In the genomic region with DNA sequence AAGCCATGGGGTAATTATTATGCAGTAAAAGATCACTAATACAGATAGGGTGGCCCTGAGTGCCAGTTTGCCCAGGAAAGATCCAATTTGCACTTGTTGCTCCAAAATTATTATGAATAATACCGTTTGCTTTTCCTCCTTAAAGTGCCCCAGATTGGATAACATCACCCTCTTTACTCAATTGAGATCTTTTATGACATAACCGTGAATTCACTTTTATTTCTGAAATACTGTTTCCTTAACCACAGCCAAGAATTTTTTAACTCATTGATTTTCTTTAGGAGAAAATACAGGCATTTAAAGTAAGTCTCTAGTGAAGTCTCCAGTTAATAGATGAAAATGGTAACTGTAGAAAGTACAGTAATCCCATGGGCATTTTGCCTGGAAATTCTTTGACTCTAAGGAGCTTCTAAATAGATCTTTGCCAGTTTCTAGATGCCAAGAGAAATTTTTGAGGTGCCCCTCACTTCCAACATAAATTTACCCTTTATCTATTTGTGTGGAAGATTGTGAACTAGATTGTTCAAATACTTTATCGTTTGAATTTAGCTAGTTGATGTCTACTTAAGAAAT, we compare ENCODE assay signal across 20 cellular contexts.
"Had no signal": no experiment of that assay in that cellular context is flagged by ENCODE, and none has a peak within 500 bp of the region (broad histone marks: within the 10 kb centered on the region; RNA-seq: fewer than 3 reads in every experiment).

No MANE protein-coding gene starts in this region.

- H3K9me3 Mint-ChIP-seq: activated CD4-positive, alpha-beta T cell treated with anti-CD3 and anti-CD28 coated beads, Interleukin-2, amount 10 ng/mL, durations not matched to agents 24 days and 14 days; activated naive CD4-positive, alpha-beta T cell treated with anti-CD3 and anti-CD28 coated beads, Interleukin-2, amount 50 U/mL, for 24 hours; neural progenitor cell had no signal

- H3K4me3 Mint-ChIP-seq: activated CD4-positive, alpha-beta T cell treated with anti-CD3 and anti-CD28 coated beads, Interleukin-2, amount 10 ng/mL, durations not matched to agents 24 days and 14 days; activated naive CD4-positive, alpha-beta T cell treated with anti-CD3 and anti-CD28 coated beads, Interleukin-2, amount 50 U/mL, for 24 hours; neural progenitor cell; stimulated activated naive CD8-positive, alpha-beta T cell treated with anti-CD3 and anti-CD28 coated beads, Interleukin-15, amount 100 ng/mL, for 72 hours; T-helper 17 cell; WTC11 had no signal

- H3K27ac ChIP-seq: colonic mucosa, gastroesophageal sphincter, left lung, neural progenitor cell, ovary, thoracic aorta had no signal

- H3K27ac Mint-ChIP-seq: activated CD4-positive, alpha-beta T cell treated with anti-CD3 and anti-CD28 coated beads, Interleukin-2, amount 10 ng/mL, durations not matched to agents 24 days and 14 days; activated naive CD4-positive, alpha-beta T cell treated with anti-CD3 and anti-CD28 coated beads, Interleukin-2, amount 50 U/mL, for 24 hours; neural progenitor cell; WTC11 had no signal

- H3K9ac ChIP-seq: neural progenitor cell had no signal

- FAIRE-seq: bronchial epithelial cell, keratinocyte, urothelium cell line had no signal

- H3K27me3 ChIP-seq: colonic mucosa, gastroesophageal sphincter, left lung, neural progenitor cell, ovary had no signal

- ATAC-seq: gastroesophageal sphincter; left lung; stimulated activated naive CD8-positive, alpha-beta T cell treated with anti-CD3 and anti-CD28 coated beads, Interleukin-15, amount 100 ng/mL, for 72 hours; T-helper 17 cell; WTC11 had no signal

- H3K9me3 ChIP-seq: colonic mucosa, gastroesophageal sphincter, left lung, ovary, thoracic aorta had no signal

- H3K36me3 ChIP-seq: colonic mucosa, ovary had no signal

- H2AFZ ChIP-seq: neural progenitor cell had no signal

- H3K4me3 ChIP-seq: colonic mucosa, gastroesophageal sphincter, left lung, neural progenitor cell, ovary, thoracic aorta had no signal

- H3K27me3 Mint-ChIP-seq: activated CD4-positive, alpha-beta T cell treated with anti-CD3 and anti-CD28 coated beads, Interleukin-2, amount 10 ng/mL, durations not matched to agents 24 days and 14 days; activated naive CD4-positive, alpha-beta T cell treated with anti-CD3 and anti-CD28 coated beads, Interleukin-2, amount 50 U/mL, for 24 hours; stimulated activated naive CD8-positive, alpha-beta T cell treated with anti-CD3 and anti-CD28 coated beads, Interleukin-15, amount 100 ng/mL, for 72 hours; T-helper 17 cell had no signal

- H3K4me2 ChIP-seq: neural progenitor cell had no signal

- DNase-seq: activated CD4-positive, alpha-beta T cell treated with anti-CD3 and anti-CD28 coated beads, Interleukin-2, amount 10 ng/mL, durations not matched to agents 24 days and 14 days; activated effector memory CD4-positive, alpha-beta T cell treated with Interleukin-2 at 50 U/mL for 16 hours; amygdala; colonic mucosa; effector CD4-positive, alpha-beta T cell; left lung; mesenchymal stem cell; ovary; stimulated activated CD4-positive, alpha-beta T cell treated with anti-CD3 and anti-CD28 coated beads, Interleukin-4, amount 100 ng/mL, for 1 hour; stimulated activated CD8-positive, alpha-beta memory T cell treated with anti-CD3 and anti-CD28 coated beads, Interleukin-4, amount 100 ng/mL, for 48 hours; stimulated activated naive CD8-positive, alpha-beta T cell treated with anti-CD3 and anti-CD28 coated beads, Interleukin-15, amount 100 ng/mL, for 72 hours; T-helper 17 cell had no signal

- H3K4me1 ChIP-seq: colonic mucosa, gastroesophageal sphincter, left lung, neural progenitor cell had no signal

- H3K4me1 Mint-ChIP-seq: activated CD4-positive, alpha-beta T cell treated with anti-CD3 and anti-CD28 coated beads, Interleukin-2, amount 10 ng/mL, durations not matched to agents 24 days and 14 days; activated naive CD4-positive, alpha-beta T cell treated with anti-CD3 and anti-CD28 coated beads, Interleukin-2, amount 50 U/mL, for 24 hours; neural progenitor cell; stimulated activated naive CD8-positive, alpha-beta T cell treated with anti-CD3 and anti-CD28 coated beads, Interleukin-15, amount 100 ng/mL, for 72 hours; T-helper 17 cell; WTC11 had no signal
